ENCODE assay signal across 24 cellular contexts in the genomic region with DNA sequence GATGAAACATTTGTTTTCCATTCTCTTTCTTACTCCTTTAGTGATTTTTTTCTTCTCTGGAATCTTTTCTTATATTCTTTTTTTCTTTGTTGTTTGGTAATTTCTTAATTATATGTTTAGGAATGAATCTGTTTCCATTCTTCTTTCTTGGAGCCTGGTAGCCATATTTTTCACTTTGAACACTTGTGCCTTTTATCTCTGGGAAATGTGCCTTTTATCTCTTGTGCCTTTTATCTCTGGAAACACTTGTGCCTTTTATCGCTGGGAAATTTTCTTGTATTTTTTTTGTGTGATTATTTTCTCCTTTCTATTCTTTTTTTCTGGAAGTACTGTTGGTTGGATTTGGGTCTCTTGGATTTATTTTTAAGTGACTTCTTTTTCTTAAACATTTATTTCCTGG.
DNase-seq lines count a peak whose midpoint lies in the region; FAIRE-seq and TF ChIP-seq lines count a peak whose summit lies in the region.
"Had no signal": no experiment of that assay in that cellular context is flagged by ENCODE, and none has a peak within 500 bp of the region (broad histone marks: within the 10 kb centered on the region; RNA-seq: fewer than 3 reads in every experiment).

No MANE protein-coding gene starts in this region.

- H3K4me3 ChIP-seq in GM23248: no peak overlapping the region
- peak overlapping the region; percentile 35 for H3K4me3 ChIP-seq in SK-N-MC
- no peak overlapping the region for H3K4me3 ChIP-seq in MM.1S (ENCODE audit: low read length)
- no peak overlapping the region for H3K4me3 ChIP-seq in SJCRH30
- H3K4me3 ChIP-seq: A549, PC-9 had no signal

- no peaks in the 10 kb centered on the region for H3K4me1 ChIP-seq in GM23248 (ENCODE audit: insufficient read depth)
- H3K4me1 ChIP-seq in MM.1S (ENCODE audit: low read length): no peaks in the 10 kb centered on the region
- no peaks in the 10 kb centered on the region for H3K4me1 ChIP-seq in SJCRH30
- H3K4me1 ChIP-seq: A549 had no signal

- in situ Hi-C loops in GM23248 (cut with MboI): no loop called here

- H3K36me3 Mint-ChIP-seq in mesothelial cell of epicardium: no peaks in the 10 kb centered on the region
- H3K36me3 Mint-ChIP-seq: CD4-positive, alpha-beta memory T cell had no signal

- DNase-seq in GM23248: no peak
- no peak for DNase-seq in SK-N-MC (ENCODE audit: low read depth, low spot score)
- no peak for DNase-seq in mesothelial cell of epicardium (ENCODE audit: low spot score in 2 of 2, unreplicated experiment in 2 of 2)
- no peak for DNase-seq in MM.1S
- no peak for DNase-seq in GM20000 (ENCODE audit: low spot score)
- DNase-seq in SJCRH30: no peak
- no peak for DNase-seq in hippocampal formation (lab: John Stamatoyannopoulos, UW)
- DNase-seq: C1 segment of cervical spinal cord; CD4-positive, alpha-beta memory T cell; DMS79 treated with DMSO at 0.1 percent for 48 hours; Karpas-422; NCI-H1105; NCI-H1436 treated with DMSO at 0.1 percent for 48 hours; NCI-H1930; NCI-H2107; NCI-H524; NCI-H774; NK-92 treated with Interleukin-12 subunit alpha and Interleukin-12 subunit beta, amount 100 ng/mL, for 24 hours; PC-9; Right ventricle myocardium superior; SW 1271 had no signal

- TF ChIP-seq CTCF in mesothelial cell of epicardium (IDR thresholded peaks at IDR 0.05; ENCODE audit: unreplicated experiment) (no peak), MM.1S (IDR thresholded peaks at IDR 0.05; ENCODE audit: low read length) (no peak), GM20000 (IDR thresholded peaks at IDR 0.05; ENCODE audit: extremely low read depth, missing control alignments) (no peak)

- H3F3A ChIP-seq in GM23248 (ENCODE audit: insufficient read depth) (no peaks in the 10 kb centered on the region), MM.1S (ENCODE audit: insufficient read depth, low read length) (no peaks in the 10 kb centered on the region)

- no peaks in the 10 kb centered on the region for H3K27me3 ChIP-seq in GM23248 (replicated peaks; ENCODE audit: insufficient read depth)
- H3K27me3 ChIP-seq in MM.1S (replicated peaks; ENCODE audit: insufficient read depth, low read length): no peaks in the 10 kb centered on the region
- no peaks in the 10 kb centered on the region for H3K27me3 ChIP-seq in SJCRH30

- FAIRE-seq in endometrium (lab: Jason Lieb, UNC): peak; percentile 23
- FAIRE-seq: A549, GM12892 had no signal

- peaks cover 20% of the 10 kb centered on the region for H3K9me3 Mint-ChIP-seq in mesothelial cell of epicardium

- H3K4me2 ChIP-seq in GM23248 (ENCODE audit: unreplicated experiment) (no peak overlapping the region), MM.1S (ENCODE audit: low read depth, low read length) (no peak overlapping the region)
- H3K4me2 ChIP-seq: A549, PC-9 had no signal

- H3K9me2 ChIP-seq in GM23248 (ENCODE audit: insufficient read depth) (no peaks in the 10 kb centered on the region), MM.1S (replicated peaks; ENCODE audit: insufficient read depth, low read length) (no peaks in the 10 kb centered on the region)

- H3K4me1 Mint-ChIP-seq in mesothelial cell of epicardium: peaks cover 12% of the 10 kb centered on the region
- H3K4me1 Mint-ChIP-seq: CD4-positive, alpha-beta memory T cell had no signal

- no peak overlapping the region for H3K9ac ChIP-seq in GM23248
- peak overlapping the region; percentile 9 for H3K9ac ChIP-seq in SK-N-MC (ENCODE audit: insufficient read length)
- H3K9ac ChIP-seq in MM.1S (ENCODE audit: low read length): no peak overlapping the region

- H3K36me3 ChIP-seq in GM23248 (ENCODE audit: low read depth) (0 out of 2 replicates have a peak, but pooled peaks cover 3% of the 10 kb centered on the region), SK-N-MC (ENCODE audit: insufficient read depth, low read length) (no peaks in the 10 kb centered on the region), MM.1S (replicated peaks; ENCODE audit: insufficient read depth, low read length) (no peaks in the 10 kb centered on the region), SJCRH30 (no peaks in the 10 kb centered on the region)

- H3K9me3 ChIP-seq in GM23248 (ENCODE audit: low read depth) (no peaks in the 10 kb centered on the region), SK-N-MC (ENCODE audit: low read depth, low read length) (no peaks in the 10 kb centered on the region), MM.1S (replicated peaks; ENCODE audit: insufficient read depth, low read length) (no peaks in the 10 kb centered on the region), SJCRH30 (replicated peaks) (no peaks in the 10 kb centered on the region; the same call in 1 of the 2 replicates)
- H3K9me3 ChIP-seq: A549 had no signal

- H3K27ac Mint-ChIP-seq in mesothelial cell of epicardium: peak overlapping the region; percentile 37
- H3K27ac Mint-ChIP-seq: CD4-positive, alpha-beta memory T cell had no signal

- no peak overlapping the region for H3K27ac ChIP-seq in GM23248
- H3K27ac ChIP-seq in SK-N-MC: peak overlapping the region; percentile 91
- H3K27ac ChIP-seq in MM.1S (ENCODE audit: low read length): no peak overlapping the region
- H3K27ac ChIP-seq in SJCRH30: no peak overlapping the region
- H3K27ac ChIP-seq: A549, PC-9 had no signal

- H4K20me1 ChIP-seq in GM23248 (ENCODE audit: insufficient read depth): no peaks in the 10 kb centered on the region
- no peaks in the 10 kb centered on the region for H4K20me1 ChIP-seq in MM.1S (ENCODE audit: insufficient read depth, low read length)

- WGBS in GM23248 (ENCODE audit: low coverage in 1 of 2, low lambda C conversion rate in 2 of 2, missing lambda C conversion rate in 2 of 2), 2 experiments: 14 to 38% methylated on average over 1 of the region's 1 CpG

- H2AFZ ChIP-seq in GM23248: 0 out of 2 replicates have a peak overlapping the region, but pooled peaks have one; percentile 1
- H2AFZ ChIP-seq in MM.1S (ENCODE audit: low read length): no peak overlapping the region
- H2AFZ ChIP-seq: PC-9 had no signal

- H3K4me3 Mint-ChIP-seq in mesothelial cell of epicardium: no peak overlapping the region
- H3K4me3 Mint-ChIP-seq: CD4-positive, alpha-beta memory T cell had no signal

- no peaks in the 10 kb centered on the region for H3K27me3 Mint-ChIP-seq in mesothelial cell of epicardium (ENCODE audit: low read depth)
- H3K27me3 Mint-ChIP-seq: CD4-positive, alpha-beta memory T cell had no signal

- H3K79me2 ChIP-seq in GM23248 (ENCODE audit: insufficient read depth) (no peaks in the 10 kb centered on the region), MM.1S (ENCODE audit: low read length) (no peaks in the 10 kb centered on the region)
